ENCODE assay signal across 2 cellular contexts in genomic region chr22:38180841-38181452, GRCh38.
A peak's percentile ranks its signal among the peaks of the same experiment; 100 is the strongest.
TF ChIP-seq lines count a peak whose summit lies in the region.

No MANE protein-coding gene starts in this region.

TF ChIP-seq in HCT116, 20 proteins besides CTCF, POLR2A, EP300 and RAD21:
- TF ChIP-seq EGR1 (IDR thresholded peaks at IDR 0.05; ENCODE audit: low read depth): no peak
- peak; percentile 67 for TF ChIP-seq MAX (IDR thresholded peaks at IDR 0.05)
- TF ChIP-seq POLR2AphosphoS5 (IDR thresholded peaks at IDR 0.05; ENCODE audit: low read depth, low read length): no peak
- no peak for TF ChIP-seq JUND (IDR thresholded peaks at IDR 0.05)

TF ChIP-seq in endothelial cell of umbilical vein, 7 proteins besides CTCF, POLR2A, EP300 and RAD21:
- TF ChIP-seq JUN (IDR thresholded peaks at IDR 0.05; ENCODE audit: borderline replicate concordance, insufficient read depth, insufficient read length, low read depth): no peak
- no peak for TF ChIP-seq MYC (IDR thresholded peaks at IDR 0.05; ENCODE audit: low read depth, low read length)
- no peak for TF ChIP-seq EZH2 (IDR thresholded peaks at IDR 0.05; ENCODE audit: borderline replicate concordance, low read depth, low read length, severe bottlenecking)
